In the genomic region with DNA sequence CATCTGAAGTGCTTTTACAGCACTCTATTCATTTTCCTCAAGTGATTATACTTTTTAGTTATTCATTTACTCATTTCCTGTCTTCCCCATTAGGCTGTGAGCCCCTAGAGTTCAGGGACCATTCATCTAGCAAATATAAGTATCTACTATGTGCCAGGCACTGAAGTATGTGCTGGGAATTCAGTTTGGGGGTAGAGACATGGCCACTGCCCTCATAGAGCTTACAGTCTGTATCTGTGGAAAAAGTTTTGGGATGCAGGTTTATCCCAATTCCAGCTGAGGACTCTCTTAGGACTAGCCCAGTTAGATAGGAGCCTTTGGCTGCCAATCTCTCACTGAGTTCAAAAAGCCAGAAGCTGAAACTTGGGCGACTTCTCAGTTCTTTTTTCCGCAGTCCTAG, we compare ENCODE assay signal across 21 cellular contexts. TPM values are rescaled to one million over a fixed set of nuclear protein-coding genes. Genes with fewer than 3 reads are reported as not detected.
DNase-seq lines count a peak whose midpoint lies in the region; ATAC-seq and TF ChIP-seq lines count a peak whose summit lies in the region.
"Had no signal": no experiment of that assay in that cellular context is flagged by ENCODE, and none has a peak within 500 bp of the region (broad histone marks: within the 10 kb centered on the region; RNA-seq: fewer than 3 reads in every experiment).

No MANE protein-coding gene starts in this region.

- H3K27ac ChIP-seq in A673 (ENCODE audit: low read depth, low read length, poor library complexity, severe bottlenecking) (no peak overlapping the region), hepatocyte (peak overlapping the region; percentile 59)
- H3K27ac ChIP-seq: 22Rv1, A549, BLaER1 had no signal

- H3K27ac Mint-ChIP-seq in activated T-cell treated with anti-CD3 and anti-CD28 coated beads, Interleukin-2, amount 50 U/mL, for 72 hours, result peak overlapping the region; percentile 0
- H3K27ac Mint-ChIP-seq: CD14-positive monocyte; CD4-positive, alpha-beta memory T cell; CD4-positive, CD25-positive, alpha-beta regulatory T cell; CD8-positive, alpha-beta memory T cell had no signal

- H3K9me3 ChIP-seq in A673 (ENCODE audit: low read depth, low read length, poor library complexity, severe bottlenecking) (no peaks in the 10 kb centered on the region), hepatocyte (ENCODE audit: low read depth) (no peaks in the 10 kb centered on the region)
- H3K9me3 ChIP-seq: A549, BE2C, BLaER1 had no signal

- no peak for DNase-seq in activated T-cell treated with anti-CD3 and anti-CD28 coated beads, Interleukin-2, amount 50 U/mL, for 72 hours
- DNase-seq in activated T-cell treated with anti-CD3 and anti-CD28 coated beads, Interleukin-2, amount 50 U/mL, for 4 hours, result no peak
- DNase-seq in A673 (ENCODE audit: low spot score) (peak; percentile 2), hepatocyte (ENCODE audit: low spot score) (no peak), occipital lobe (lab: John Stamatoyannopoulos, UW) (no peak)
- DNase-seq: ACHN; BE2C; C1 segment of cervical spinal cord; CD4-positive, alpha-beta memory T cell; CD4-positive, CD25-positive, alpha-beta regulatory T cell; CD8-positive, alpha-beta memory T cell; COR-L47; DMS 273 treated with DMSO at 0.1 percent for 48 hours; DMS79 treated with DMSO at 0.1 percent for 48 hours; GF-D8 had no signal

- no TSS peak for BruUV-seq in A673 (replicated peaks; lab: Mats Ljungman, UMichigan)

- H4K20me1 ChIP-seq in hepatocyte (ENCODE audit: insufficient read depth, poor library complexity, severe bottlenecking), result no peaks in the 10 kb centered on the region
- H4K20me1 ChIP-seq: BLaER1 had no signal

- CTCF ChIA-PET in A673 (lab: Charles Lee), result interaction anchor here (1.2 kb wide), 1 partner anchor 29 kb away, joined by 3 read pairs; no protein-coding TSS in a partner anchor

- no peak overlapping the region for H3K4me2 ChIP-seq in hepatocyte
- H3K4me2 ChIP-seq: A549, BLaER1 had no signal

- no peak for ATAC-seq in activated T-cell treated with anti-CD3 and anti-CD28 coated beads, Interleukin-2, amount 50 U/mL, for 72 hours (replicated peaks in 1 of 2)
- no peak for ATAC-seq in activated T-cell treated with anti-CD3 and anti-CD28 coated beads, Interleukin-2, amount 50 U/mL, for 4 hours
- ATAC-seq in HG03442 (IDR thresholded peaks at IDR 0.05; ENCODE audit: unreplicated experiment), result no peak
- ATAC-seq: A549 had no signal

- H3K27me3 Mint-ChIP-seq in activated T-cell treated with anti-CD3 and anti-CD28 coated beads, Interleukin-2, amount 50 U/mL, for 72 hours (ENCODE audit: low read depth), result no peaks in the 10 kb centered on the region
- no peaks in the 10 kb centered on the region for H3K27me3 Mint-ChIP-seq in activated T-cell treated with anti-CD3 and anti-CD28 coated beads, Interleukin-2, amount 50 U/mL, for 4 hours (ENCODE audit: low read depth)
- H3K27me3 Mint-ChIP-seq: CD4-positive, alpha-beta memory T cell; CD4-positive, CD25-positive, alpha-beta regulatory T cell; CD8-positive, alpha-beta memory T cell had no signal

- H3K4me3 Mint-ChIP-seq in activated T-cell treated with anti-CD3 and anti-CD28 coated beads, Interleukin-2, amount 50 U/mL, for 72 hours, result no peak overlapping the region
- H3K4me3 Mint-ChIP-seq in activated T-cell treated with anti-CD3 and anti-CD28 coated beads, Interleukin-2, amount 50 U/mL, for 4 hours, result no peak overlapping the region
- H3K4me3 Mint-ChIP-seq: CD14-positive monocyte; CD4-positive, alpha-beta memory T cell; CD4-positive, CD25-positive, alpha-beta regulatory T cell; CD8-positive, alpha-beta memory T cell had no signal

- TF ChIP-seq CTCF in A673 (conservative IDR thresholded peaks at IDR 0.05; ENCODE audit: low read depth, low read length) (no peak), hepatocyte (IDR thresholded peaks at IDR 0.05; ENCODE audit: poor library complexity) (no peak)

- H3K27me3 ChIP-seq in A673 (replicated peaks; ENCODE audit: insufficient read depth, low read depth, low read length, poor library complexity) (no peaks in the 10 kb centered on the region), hepatocyte (no peaks in the 10 kb centered on the region)
- H3K27me3 ChIP-seq: BE2C, BLaER1 had no signal

- H3K4me1 Mint-ChIP-seq in activated T-cell treated with anti-CD3 and anti-CD28 coated beads, Interleukin-2, amount 50 U/mL, for 72 hours (ENCODE audit: low read depth), result peaks cover 15% of the 10 kb centered on the region
- peaks cover 3% of the 10 kb centered on the region for H3K4me1 Mint-ChIP-seq in activated T-cell treated with anti-CD3 and anti-CD28 coated beads, Interleukin-2, amount 50 U/mL, for 4 hours (ENCODE audit: low read depth)
- H3K4me1 Mint-ChIP-seq: CD4-positive, alpha-beta memory T cell had no signal

- WGBS in hepatocyte (ENCODE audit: low lambda C conversion rate, missing lambda C conversion rate), result 76% methylated on average over 2 of the region's 2 CpGs

- no peak overlapping the region for H2AFZ ChIP-seq in hepatocyte

- peaks cover 10% of the 10 kb centered on the region for H3K79me2 ChIP-seq in hepatocyte

- H3K4me3 ChIP-seq in A673 (ENCODE audit: low read depth, low read length, poor library complexity, severe bottlenecking), result no peak overlapping the region
- H3K4me3 ChIP-seq in hepatocyte, result no peak overlapping the region
- H3K4me3 ChIP-seq: A549, BLaER1 had no signal

- intact Hi-C loops in A673 (cut with micrococcal nuclease; ENCODE audit: unreplicated experiment), result no loop called here

- H3K36me3 Mint-ChIP-seq in activated T-cell treated with anti-CD3 and anti-CD28 coated beads, Interleukin-2, amount 50 U/mL, for 72 hours (ENCODE audit: insufficient read depth in 2 of 2), result peaks cover 1% of the 10 kb centered on the region in 2 donors
- peaks cover 31% of the 10 kb centered on the region for H3K36me3 Mint-ChIP-seq in activated T-cell treated with anti-CD3 and anti-CD28 coated beads, Interleukin-2, amount 50 U/mL, for 4 hours (ENCODE audit: insufficient read depth)

- H3K36me3 ChIP-seq in A673 (ENCODE audit: insufficient read depth, low read length, poor library complexity, severe bottlenecking), result no peaks in the 10 kb centered on the region
- no peaks in the 10 kb centered on the region for H3K36me3 ChIP-seq in hepatocyte (replicated peaks; ENCODE audit: insufficient read depth, low read depth)
- H3K36me3 ChIP-seq: BE2C, BLaER1 had no signal

- POLR2A ChIA-PET in A673 (lab: Charles Lee; ENCODE audit: low non-redundant PET), result interaction anchor here (0.6 kb wide), 1 partner anchor 1076 kb away, joined by 3 read pairs; no protein-coding TSS in a partner anchor

- H3K4me1 ChIP-seq in A673 (ENCODE audit: insufficient read depth, low read length, poor library complexity, severe bottlenecking) (no peaks in the 10 kb centered on the region), hepatocyte (ENCODE audit: insufficient read depth) (no peaks in the 10 kb centered on the region)
- H3K4me1 ChIP-seq: A549, BE2C had no signal

- no peaks in the 10 kb centered on the region for H3K9me2 ChIP-seq in hepatocyte (replicated peaks; ENCODE audit: insufficient read depth)

- no peaks in the 10 kb centered on the region for H3K9me3 Mint-ChIP-seq in activated T-cell treated with anti-CD3 and anti-CD28 coated beads, Interleukin-2, amount 50 U/mL, for 72 hours
- H3K9me3 Mint-ChIP-seq in activated T-cell treated with anti-CD3 and anti-CD28 coated beads, Interleukin-2, amount 50 U/mL, for 4 hours, result no peaks in the 10 kb centered on the region
- H3K9me3 Mint-ChIP-seq: CD14-positive monocyte; CD4-positive, alpha-beta memory T cell; CD4-positive, CD25-positive, alpha-beta regulatory T cell; CD8-positive, alpha-beta memory T cell had no signal

RNA-seq across cellular contexts. Expression of a gene that starts 30.2 kb away (rescaled TPM):
- under 1 TPM; 0.12 to 0.14 TPM for total RNA-seq in activated T-cell treated with anti-CD3 and anti-CD28 coated beads, Interleukin-2, amount 50 U/mL, for 72 hours
- total RNA-seq in activated T-cell treated with anti-CD3 and anti-CD28 coated beads, Interleukin-2, amount 50 U/mL, for 4 hours, result under 1 TPM in 1 of 3 donors, not detected in 2; 0.28 TPM
- total RNA-seq in A673 (2021) (0.15 TPM in 2 replicates), hepatocyte (23.0 and 23.1 TPM in 2 replicates), occipital lobe (0.16 TPM)
- polyA plus RNA-seq in hepatocyte, result 27.7 and 36.3 TPM in 2 replicates
- total RNA-seq: CD4-positive, CD25-positive, alpha-beta regulatory T cell; CD8-positive, alpha-beta memory T cell had no signal
- polyA plus RNA-seq: AG04450; CD14-positive monocyte; CD4-positive, alpha-beta memory T cell; CD4-positive, CD25-positive, alpha-beta regulatory T cell; CD8-positive, alpha-beta memory T cell had no signal

RNA-seq across cellular contexts. Expression of a gene that starts 49.6 kb away (rescaled TPM):
- not detected for total RNA-seq in activated T-cell treated with anti-CD3 and anti-CD28 coated beads, Interleukin-2, amount 50 U/mL, for 72 hours
- not detected for total RNA-seq in activated T-cell treated with anti-CD3 and anti-CD28 coated beads, Interleukin-2, amount 50 U/mL, for 4 hours
- total RNA-seq in A673 (2021), result 0.13 and 0.83 TPM in 2 replicates
- total RNA-seq in hepatocyte, result 0.03 and 0.12 TPM in 2 replicates
- polyA plus RNA-seq in hepatocyte, result 0.05 and 0.06 TPM in 2 replicates
- total RNA-seq in occipital lobe, result 0.16 TPM
- total RNA-seq: CD4-positive, alpha-beta memory T cell; CD4-positive, CD25-positive, alpha-beta regulatory T cell; CD8-positive, alpha-beta memory T cell had no signal
- polyA plus RNA-seq: AG04450; CD14-positive monocyte; CD4-positive, alpha-beta memory T cell; CD4-positive, CD25-positive, alpha-beta regulatory T cell; CD8-positive, alpha-beta memory T cell had no signal

Comparison
In these comparisons a context has a peak if more than half of its experiments do, and no peak if none do; other contexts are left out.
1. RNA of a gene that starts 30.2 kb away (total RNA-seq): 23.0 to 23.1 TPM in hepatocyte; 0.16 TPM in occipital lobe (single experiment), 0.15 TPM in A673, 0.12 to 0.14 TPM in activated T-cell treated with anti-CD3 and anti-CD28 coated beads, Interleukin-2, amount 50 U/mL, for 72 hours and 0.28 TPM in activated T-cell treated with anti-CD3 and anti-CD28 coated beads, Interleukin-2, amount 50 U/mL, for 4 hours; every median in the first group is over 10 times any median in the second.